In the genomic region with DNA sequence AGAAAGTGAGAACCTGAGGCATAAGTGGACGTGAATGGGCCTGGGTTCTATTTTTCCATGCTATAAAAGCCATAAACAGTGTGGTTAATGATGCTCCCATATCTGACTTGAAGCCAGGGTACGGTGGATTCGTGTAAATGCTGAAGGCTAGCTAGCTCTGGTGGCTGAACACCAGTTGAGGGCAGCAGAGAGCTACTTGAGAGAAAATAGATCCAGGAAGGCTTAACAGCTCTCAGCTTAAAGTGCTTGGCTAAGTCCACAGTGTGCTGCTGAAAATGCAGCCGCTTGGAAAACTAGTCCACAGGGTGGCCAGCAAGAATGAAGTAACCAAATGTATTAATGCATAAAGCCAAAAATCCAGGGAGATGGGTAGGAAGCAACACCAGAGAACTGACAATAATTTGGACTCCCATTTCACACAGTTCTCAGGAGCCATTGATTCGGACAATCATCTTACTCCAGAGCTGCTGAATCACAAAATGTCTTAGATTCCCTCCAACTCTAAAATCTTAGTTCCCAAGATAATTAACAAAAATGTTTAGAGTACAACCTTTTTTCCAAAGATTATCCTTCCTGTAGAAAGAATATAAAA, we compare ENCODE assay signal across 8 cellular contexts. TPM values are rescaled to one million over a fixed set of nuclear protein-coding genes. Genes with fewer than 3 reads are reported as not detected.
DNase-seq lines count a peak whose midpoint lies in the region; ATAC-seq, FAIRE-seq and TF ChIP-seq lines count a peak whose summit lies in the region.

No MANE protein-coding gene starts in this region.

- no peaks in the 10 kb centered on the region for H3K9me3 ChIP-seq in Panc1 (ENCODE audit: control insufficient read depth, insufficient read depth, low read depth, low read length)

- intact Hi-C loops in Panc1 (cut with micrococcal nuclease; ENCODE audit: unreplicated experiment), result no loop called here

- in situ Hi-C loops in Panc1 (cut with HindIII; ENCODE audit: low pct_unique_long_range_greater_than_20kb, low sequenced_read_pairs), result loop anchor here (25.0 kb wide), 1 partner anchor 786 kb away; no protein-coding TSS in a partner anchor

- H3K36me3 ChIP-seq in Panc1 (ENCODE audit: control insufficient read depth, insufficient read depth, low read length), result no peaks in the 10 kb centered on the region

- CTCF ChIA-PET in Panc1 (lab: Charles Lee), result interaction anchor here (0.6 to 0.7 kb wide), 4 partner anchors 9 to 786 kb away, joined by 3 to 9 read pairs (median 7); no protein-coding TSS in a partner anchor

- peak; percentile 12 for DNase-seq in DMS79 (lab: John Stamatoyannopoulos, UW)
- DNase-seq in HTR-8/SVneo (ENCODE audit: insufficient read length, low spot score), result peak; percentile 73
- DNase-seq in Panc1 (ENCODE audit: low read depth, low spot score), result peak; percentile 43
- peak; percentile 62 for DNase-seq in retina
- DNase-seq in germinal center (ENCODE audit: low spot score), result no peak
- DNase-seq in activated CD4-positive, CD25-positive, alpha-beta regulatory T cell (lab: John Stamatoyannopoulos, UW), result no peak

- no peaks in the 10 kb centered on the region for H3K4me1 ChIP-seq in Panc1 (ENCODE audit: control insufficient read depth, insufficient read depth, low read length)

- POLR2A ChIA-PET in Panc1 (lab: Charles Lee), result interaction anchor here (0.6 kb wide), 1 partner anchor 95 kb away, joined by 3 read pairs; no protein-coding TSS in a partner anchor

- ATAC-seq in GM19397 (IDR thresholded peaks at IDR 0.05; ENCODE audit: unreplicated experiment) (peak; percentile 53), Panc1 (peak; percentile 86), esophagus mucosa (peak; percentile 59)

- no TSS peak for BruUV-seq in Panc1 (replicated peaks; lab: Mats Ljungman, UMichigan)

- peak; percentile 95 for FAIRE-seq in HTR-8/SVneo (lab: Jason Lieb, UNC)

- H3K27me3 ChIP-seq in Panc1 (ENCODE audit: control insufficient read depth, insufficient read depth, low read length), result peaks cover 5% of the 10 kb centered on the region

- H3K4me3 ChIP-seq in Panc1 (ENCODE audit: low read depth in 2 of 2, low read length in 2 of 2), result no peak overlapping the region

- TF ChIP-seq CTCF in Panc1 (IDR thresholded peaks at IDR 0.05), result peak; percentile 80

- H3K27ac ChIP-seq in Panc1 (ENCODE audit: low read length), result no peak overlapping the region

RNA-seq across cellular contexts. Expression of gene FOXG1, which starts 15.0 kb away (rescaled TPM):
- total RNA-seq in Panc1 (2021; ENCODE audit: unreplicated experiment) (not detected), esophagus mucosa (not detected)
- polyA plus RNA-seq in Panc1 (2012; ENCODE audit: insufficient read length), result not detected

Comparison
In these comparisons a context has a peak if more than half of its experiments do, and no peak if none do; other contexts are left out.
1. DNase-seq: peak in DMS79 (single experiment), HTR-8/SVneo (single experiment), Panc1 (single experiment) and retina (single experiment); none in germinal center (single experiment) and activated CD4-positive, CD25-positive, alpha-beta regulatory T cell (0 of 4).
2. Peak in every context shown above with its lines, with median percentiles within 50 percentile points of each other: ATAC-seq.